In the genomic region with DNA sequence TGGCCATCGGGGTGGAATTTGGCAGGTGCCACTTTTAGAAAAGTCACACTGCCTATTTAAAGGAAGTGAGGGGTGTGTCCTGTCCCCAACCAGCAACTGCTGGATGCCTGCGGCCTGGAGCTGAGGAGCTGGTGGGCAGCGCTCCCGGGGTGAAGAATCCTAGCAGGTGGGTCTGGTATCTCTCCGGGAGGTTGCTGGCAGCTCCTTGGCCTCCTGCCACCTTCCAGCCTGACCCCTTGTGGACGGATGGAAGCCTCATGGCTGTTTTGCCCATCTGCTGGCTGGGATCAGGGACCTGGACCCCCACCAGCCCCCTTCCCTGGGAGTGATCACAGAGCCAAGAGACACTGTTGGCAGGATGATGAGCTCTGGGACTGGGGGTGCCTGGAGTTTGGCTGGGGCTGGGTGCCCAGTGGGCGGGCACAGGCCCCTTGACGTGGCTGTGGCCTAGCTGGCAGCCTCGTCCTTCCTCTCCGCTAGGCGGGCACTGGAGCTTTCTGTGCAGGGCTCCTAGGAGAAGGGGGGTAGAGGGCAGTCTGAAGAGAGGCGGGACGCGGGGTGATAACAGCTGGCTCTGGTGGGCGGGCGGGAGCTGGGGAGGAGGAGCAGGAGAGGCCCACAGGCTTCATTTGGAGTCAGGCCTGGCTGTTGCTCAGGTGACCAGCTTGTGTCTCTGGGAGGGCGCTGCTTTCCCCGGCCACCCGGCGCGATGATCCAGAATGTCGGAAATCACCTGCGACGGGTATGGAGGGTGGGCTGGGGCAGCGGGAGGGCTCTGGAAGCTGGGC, we compare ENCODE assay signal across 9 cellular contexts. TPM values are rescaled to one million over a fixed set of nuclear protein-coding genes. Genes with fewer than 3 reads are reported as not detected.
DNase-seq lines count a peak whose midpoint lies in the region; ATAC-seq and TF ChIP-seq lines count a peak whose summit lies in the region.
"Had no signal": no experiment of that assay in that cellular context is flagged by ENCODE, and none has a peak within 500 bp of the region (broad histone marks: within the 10 kb centered on the region; RNA-seq: fewer than 3 reads in every experiment).

ACOT11 (plus strand) TSS at position 628 of the 788 bp plus-strand sequence; CDS start at position 710, 82 bp downstream.

- in situ Hi-C loops in Panc1 (cut with HindIII; ENCODE audit: low pct_unique_long_range_greater_than_20kb, low sequenced_read_pairs): no loop called here

- POLR2A ChIA-PET in Panc1 (lab: Charles Lee): no interaction called here

- no peak within 1 kb of the TSS for H3K4me3 Mint-ChIP-seq in activated T-cell treated with anti-CD3 and anti-CD28 coated beads, Interleukin-2, amount 50 U/mL, for 72 hours

- H3K9me3 ChIP-seq in Panc1 (ENCODE audit: control insufficient read depth, insufficient read depth, low read depth, low read length): no peaks in the 10 kb centered on the region
- no peaks in the 10 kb centered on the region for H3K9me3 ChIP-seq in muscle layer of colon (ENCODE audit: low read length)

- ATAC-seq in Panc1 (0 out of 2 replicates have a peak, but pooled peaks have one; percentile 17), esophagus mucosa (peak; percentile 39), HG03196 (IDR thresholded peaks at IDR 0.05; ENCODE audit: unreplicated experiment) (no peak)
- ATAC-seq in activated CD4-positive, CD25-positive, alpha-beta regulatory T cell treated with anti-CD3 and anti-CD28 coated beads, Interleukin-2, amount 50 U/mL, for 24 hours: no peak
- ATAC-seq in activated T-cell treated with anti-CD3 and anti-CD28 coated beads, Interleukin-2, amount 50 U/mL, for 72 hours (replicated peaks in 1 of 2): no peak

- no peaks in the 10 kb centered on the region for H3K9me3 Mint-ChIP-seq in activated T-cell treated with anti-CD3 and anti-CD28 coated beads, Interleukin-2, amount 50 U/mL, for 72 hours

- peak; percentile 1; the same call in 1 of the 2 replicates for TF ChIP-seq CTCF in GM12874 (IDR thresholded peaks at IDR 0.05; ENCODE audit: insufficient read depth, low read depth, low read length)
- TF ChIP-seq CTCF in Panc1 (IDR thresholded peaks at IDR 0.05): no peak; the same call in 1 of the 2 replicates

- no peak within 1 kb of the TSS for H3K27ac Mint-ChIP-seq in activated T-cell treated with anti-CD3 and anti-CD28 coated beads, Interleukin-2, amount 50 U/mL, for 72 hours

- H3K4me1 ChIP-seq in Panc1 (ENCODE audit: control insufficient read depth, insufficient read depth, low read length) (no peaks in the 10 kb centered on the region), muscle layer of colon (ENCODE audit: insufficient read depth, low read length) (peaks cover 35% of the 10 kb centered on the region)

- H3K36me3 Mint-ChIP-seq in activated T-cell treated with anti-CD3 and anti-CD28 coated beads, Interleukin-2, amount 50 U/mL, for 72 hours (ENCODE audit: insufficient read depth in 2 of 2): no peaks in the 10 kb centered on the region

- H3K27me3 ChIP-seq in Panc1 (ENCODE audit: control insufficient read depth, insufficient read depth, low read length) (no peaks in the 10 kb centered on the region), muscle layer of colon (ENCODE audit: control insufficient read depth in 1 of 2, insufficient read depth in 2 of 2, low read length in 2 of 2) (no peaks in the 10 kb centered on the region)

- no peaks in the 10 kb centered on the region for H3K27me3 Mint-ChIP-seq in activated T-cell treated with anti-CD3 and anti-CD28 coated beads, Interleukin-2, amount 50 U/mL, for 72 hours (ENCODE audit: low read depth)

- H3K27ac ChIP-seq in Panc1 (ENCODE audit: low read length) (no peak within 1 kb of the TSS), muscle layer of colon (ENCODE audit: low read depth, low read length) (peak within 1 kb of the TSS; percentile 79)
- H3K27ac ChIP-seq: KMS-11 had no signal

- CTCF ChIA-PET in Panc1 (lab: Charles Lee): interaction anchor here (0.6 kb wide), 2 partner anchors 14 to 569 kb away, joined by 3 read pairs; no protein-coding TSS in a partner anchor

- peak within 1 kb of the TSS; percentile 47 for H3K9ac ChIP-seq in muscle layer of colon (ENCODE audit: low read length)
- H3K9ac ChIP-seq: KMS-11 had no signal

- H3K4me1 Mint-ChIP-seq in activated T-cell treated with anti-CD3 and anti-CD28 coated beads, Interleukin-2, amount 50 U/mL, for 72 hours (ENCODE audit: low read depth): peaks cover 9% of the 10 kb centered on the region

- intact Hi-C loops in Panc1 (cut with micrococcal nuclease; ENCODE audit: unreplicated experiment): no loop called here

- H3K4me3 ChIP-seq in Panc1 (ENCODE audit: low read depth in 2 of 2, low read length in 2 of 2) (no peak within 1 kb of the TSS; a peak in 1 of 4 replicates), muscle layer of colon (ENCODE audit: low read depth in 1 of 2, low read length in 2 of 2) (peak within 1 kb of the TSS; percentile 17 to 63)

- DNase-seq in Panc1 (ENCODE audit: low read depth, low spot score): no peak
- DNase-seq in DMS53 treated with DMSO at 0.1 percent for 48 hours (lab: John Stamatoyannopoulos, UW; ENCODE audit: unreplicated experiment): no peak
- no peak for DNase-seq in activated T-cell treated with anti-CD3 and anti-CD28 coated beads, Interleukin-2, amount 50 U/mL, for 72 hours

- no peaks in the 10 kb centered on the region for H3K36me3 ChIP-seq in Panc1 (ENCODE audit: control insufficient read depth, insufficient read depth, low read length)
- no peaks in the 10 kb centered on the region for H3K36me3 ChIP-seq in muscle layer of colon (ENCODE audit: insufficient read depth, low read length)

- BruUV-seq in Panc1 (replicated peaks; lab: Mats Ljungman, UMichigan): no TSS peak

RNA-seq across cellular contexts. Expression of gene ACOT11, which starts in this region (rescaled TPM):
- total RNA-seq in Panc1 (2021; ENCODE audit: unreplicated experiment) (1.9 TPM), esophagus mucosa (16.1 TPM)
- polyA plus RNA-seq in Panc1 (2012; ENCODE audit: insufficient read length): 1.6 TPM
- 1 to 10 TPM; 1.4 to 1.5 TPM for total RNA-seq in activated T-cell treated with anti-CD3 and anti-CD28 coated beads, Interleukin-2, amount 50 U/mL, for 72 hours

Comparison
In these comparisons a context has a peak if more than half of its experiments do, and no peak if none do; other contexts are left out.
1. ATAC-seq: peak in Panc1 (single experiment) and esophagus mucosa (single experiment); none in activated CD4-positive, CD25-positive, alpha-beta regulatory T cell treated with anti-CD3 and anti-CD28 coated beads, Interleukin-2, amount 50 U/mL, for 24 hours (0 of 2), HG03196 (single experiment) and activated T-cell treated with anti-CD3 and anti-CD28 coated beads, Interleukin-2, amount 50 U/mL, for 72 hours (0 of 2).
2. H3K4me3 ChIP-seq: peak in muscle layer of colon (2 of 2); none in Panc1 (0 of 2).